ENCODE assay signal across 8 cellular contexts in the genomic region with DNA sequence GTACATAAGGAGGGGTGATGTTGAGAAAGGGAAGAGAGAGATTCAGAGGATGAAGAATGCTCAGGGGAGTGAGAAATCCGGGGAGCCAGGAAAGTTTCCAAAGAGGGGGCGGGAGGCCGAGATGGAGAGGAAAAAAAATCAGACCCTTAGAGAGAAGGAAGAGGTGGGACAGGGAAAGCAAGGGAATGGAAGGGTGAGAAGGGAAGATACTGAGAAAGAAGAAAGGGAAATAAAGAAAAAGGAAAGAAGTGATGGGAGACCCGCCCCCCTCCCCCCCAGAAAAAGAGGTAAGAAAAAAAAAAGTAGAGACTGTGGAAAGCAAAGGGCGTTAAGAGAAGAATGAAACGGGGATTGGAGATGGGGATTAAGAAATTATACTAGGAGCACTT. TPM values are rescaled to one million over a fixed set of nuclear protein-coding genes. Genes with fewer than 3 reads are reported as not detected.
DNase-seq lines count a peak whose midpoint lies in the region; ATAC-seq and TF ChIP-seq lines count a peak whose summit lies in the region.

No MANE protein-coding gene starts in this region.

- WGBS in smooth muscle cell (ENCODE audit: low lambda C conversion rate), result 30% methylated on average over 6 of the region's 6 CpGs

- peak overlapping the region; percentile 97 for H3K9ac ChIP-seq in smooth muscle cell (ENCODE audit: low read depth)

- H3K9me3 ChIP-seq in iPS-18c (ENCODE audit: control insufficient read depth, insufficient read depth, low read length) (no peaks in the 10 kb centered on the region), smooth muscle cell (replicated peaks; ENCODE audit: low read depth) (no peaks in the 10 kb centered on the region)

- H3K27ac ChIP-seq in smooth muscle cell (ENCODE audit: low read depth), result peak overlapping the region; percentile 64

- DNase-seq in HFF-Myc (ENCODE audit: extremely low read depth, low read depth), result no peak
- DNase-seq in activated naive CD4-positive, alpha-beta T cell treated with anti-CD3 and anti-CD28 coated beads, Interleukin-2, amount 50 U/mL, for 72 hours (ENCODE audit: low spot score in 2 of 2), result no peak
- DNase-seq in smooth muscle cell (lab: John Stamatoyannopoulos, UW; ENCODE audit: unreplicated experiment), result no peak
- no peak for DNase-seq in left lobe of liver (ENCODE audit: low spot score)
- DNase-seq in DMS53 treated with DMSO at 0.1 percent for 48 hours (lab: John Stamatoyannopoulos, UW; ENCODE audit: unreplicated experiment), result no peak
- DNase-seq in activated effector memory CD4-positive, alpha-beta T cell treated with anti-CD3 and anti-CD28 coated beads, Interleukin-2, amount 50 U/mL, for 16 hours, result no peak
- DNase-seq in stimulated activated CD4-positive, alpha-beta T cell treated with anti-CD3 and anti-CD28 coated beads, Interleukin-2, amount 100 ng/mL, for 48 hours, result no peak

- H3K36me3 ChIP-seq in smooth muscle cell (ENCODE audit: low read depth), result no peaks in the 10 kb centered on the region

- TF ChIP-seq CTCF in HFF-Myc (IDR thresholded peaks at IDR 0.05; ENCODE audit: low read depth, low read length, missing control alignments), result no peak
- TF ChIP-seq CTCF in smooth muscle cell (IDR thresholded peaks at IDR 0.05; ENCODE audit: borderline replicate concordance, insufficient read depth, poor library complexity, severe bottlenecking), result no peak

- no peaks in the 10 kb centered on the region for H4K20me1 ChIP-seq in smooth muscle cell (ENCODE audit: low read depth)

- peaks cover 41% of the 10 kb centered on the region for H3K27me3 ChIP-seq in smooth muscle cell (ENCODE audit: low read depth)

- H3K36me3 Mint-ChIP-seq in activated naive CD4-positive, alpha-beta T cell treated with anti-CD3 and anti-CD28 coated beads, Interleukin-2, amount 50 U/mL, for 72 hours, result peaks cover 12 to 19% of the 10 kb centered on the region in 2 donors

- no peaks in the 10 kb centered on the region for H3K4me1 ChIP-seq in smooth muscle cell (ENCODE audit: low read depth)

- H3K4me2 ChIP-seq in smooth muscle cell, result peak overlapping the region; percentile 97

- ATAC-seq in activated naive CD4-positive, alpha-beta T cell treated with anti-CD3 and anti-CD28 coated beads, Interleukin-2, amount 50 U/mL, for 72 hours, result no peak
- ATAC-seq in left lobe of liver, result no peak

- H3K4me3 ChIP-seq in HFF-Myc (replicated peaks; ENCODE audit: low read depth, low read length), result peak overlapping the region; percentile 53
- H3K4me3 ChIP-seq in iPS-18c (ENCODE audit: insufficient read depth, low read depth, low read length), result peak overlapping the region; percentile 69; the same call in 1 of the 2 replicates
- H3K4me3 ChIP-seq in smooth muscle cell, result peak overlapping the region; percentile 85

- H3F3A ChIP-seq in smooth muscle cell (ENCODE audit: low read depth), result no peaks in the 10 kb centered on the region

- H2AFZ ChIP-seq in smooth muscle cell (ENCODE audit: low read depth), result peak overlapping the region; percentile 97

- peak overlapping the region; percentile 94 to 99 for H3K27ac Mint-ChIP-seq in activated naive CD4-positive, alpha-beta T cell treated with anti-CD3 and anti-CD28 coated beads, Interleukin-2, amount 50 U/mL, for 72 hours

- peaks cover 0 to 10% of the 10 kb centered on the region in 2 donors for H3K9me3 Mint-ChIP-seq in activated naive CD4-positive, alpha-beta T cell treated with anti-CD3 and anti-CD28 coated beads, Interleukin-2, amount 50 U/mL, for 72 hours

- no peaks in the 10 kb centered on the region for H3K79me2 ChIP-seq in smooth muscle cell (ENCODE audit: low read depth)

RNA-seq across cellular contexts. Expression of a gene that starts 0.5 kb away (rescaled TPM):
- total RNA-seq in activated naive CD4-positive, alpha-beta T cell treated with anti-CD3 and anti-CD28 coated beads, Interleukin-2, amount 50 U/mL, for 72 hours, result not detected
- 0.58 TPM in 1 of 2 replicates, not detected in the other for total RNA-seq in smooth muscle cell
- not detected in 2 replicates for polyA plus RNA-seq in smooth muscle cell
- total RNA-seq in left lobe of liver, result not detected
